13 cellular contexts compared by ENCODE assay signal in genomic region chr19:18159810-18160209, GRCh38.
"Had no signal": no experiment of that assay in that cellular context is flagged by ENCODE, and none has a peak within 500 bp of the region (broad histone marks: within the 10 kb centered on the region; RNA-seq: fewer than 3 reads in every experiment).

No MANE protein-coding gene starts in this region.

- H3K27ac Mint-ChIP-seq: naive B cell had no signal

- DNase-seq: activated CD4-positive, alpha-beta T cell treated with anti-CD3 and anti-CD28 coated beads, Interleukin-2, amount 10 ng/mL, durations not matched to agents 24 days and 14 days; activated CD8-positive, alpha-beta memory T cell treated with anti-CD3 and anti-CD28 coated beads for 24 hours; activated effector memory CD4-positive, alpha-beta T cell treated with Interleukin-2 at 50 U/mL for 16 hours; anterior cingulate cortex; esophagus squamous epithelium; glutamatergic neuron; left cardiac atrium; naive B cell; right lobe of liver; stimulated activated naive CD4-positive, alpha-beta T cell had no signal

- ATAC-seq: WTC11 had no signal

- H3K9me3 ChIP-seq: esophagus squamous epithelium, neutrophil, right lobe of liver had no signal

- H3K36me3 ChIP-seq: neutrophil had no signal

- H3K9me3 Mint-ChIP-seq: activated CD4-positive, alpha-beta T cell treated with anti-CD3 and anti-CD28 coated beads, Interleukin-2, amount 10 ng/mL, durations not matched to agents 24 days and 14 days; activated naive CD4-positive, alpha-beta T cell treated with anti-CD3 and anti-CD28 coated beads, Interleukin-2, amount 50 U/mL, for 72 hours; naive B cell; WTC11 had no signal

- H3K27ac ChIP-seq: neutrophil, right lobe of liver had no signal

- H3K4me3 ChIP-seq: right lobe of liver had no signal

- H3K36me3 Mint-ChIP-seq: naive B cell had no signal

- H3K27me3 Mint-ChIP-seq: activated CD4-positive, alpha-beta T cell treated with anti-CD3 and anti-CD28 coated beads, Interleukin-2, amount 10 ng/mL, durations not matched to agents 24 days and 14 days; naive B cell had no signal

- H3K27me3 ChIP-seq: esophagus squamous epithelium, neutrophil, right lobe of liver had no signal
